24 cellular contexts compared by ENCODE assay signal in the genomic region with DNA sequence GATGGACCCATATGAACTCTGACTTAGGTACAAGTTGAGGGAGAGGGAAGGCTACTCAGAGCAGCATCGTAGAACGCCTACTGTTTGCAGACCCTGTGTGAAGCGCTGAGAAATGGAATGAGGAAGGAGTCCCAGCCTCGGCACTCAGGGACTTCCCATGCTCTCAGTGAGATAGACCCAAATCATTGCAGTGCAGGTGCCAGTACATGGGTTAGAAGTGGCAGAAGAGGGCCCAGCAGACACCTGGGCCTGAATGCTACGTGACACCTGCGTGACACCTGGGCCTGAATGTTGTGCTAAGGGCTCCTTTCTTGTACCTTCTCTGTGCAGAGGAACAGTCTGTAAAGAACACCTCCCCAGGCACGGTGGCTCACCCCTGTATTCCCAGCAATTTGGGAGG.
"Had no signal": no experiment of that assay in that cellular context is flagged by ENCODE, and none has a peak within 500 bp of the region (broad histone marks: within the 10 kb centered on the region; RNA-seq: fewer than 3 reads in every experiment).

No MANE protein-coding gene starts in this region.

- H3K27me3 ChIP-seq: ovary had no signal

- H3K9me3 Mint-ChIP-seq: activated CD8-positive, alpha-beta T cell treated with anti-CD3 and anti-CD28 coated beads for 36 hours; activated naive CD4-positive, alpha-beta T cell treated with anti-CD3 and anti-CD28 coated beads, Interleukin-2, amount 50 U/mL, for 72 hours; activated T-cell treated with anti-CD3 and anti-CD28 coated beads, Interleukin-2, amount 50 U/mL, for 4 hours; activated T-helper 17 cell treated with anti-CD3 and anti-CD28 coated beads, Interleukin-2, amount 50 U/mL, for 72 hours; mesothelial cell of epicardium had no signal

- H3K36me3 ChIP-seq: gastroesophageal sphincter, ovary, tibial nerve had no signal

- H2AFZ ChIP-seq: hepatocyte had no signal

- H3K4me3 ChIP-seq: coronary artery, dorsolateral prefrontal cortex, gastroesophageal sphincter, hepatocyte, ovary, tibial nerve had no signal

- H3K4me2 ChIP-seq: hepatocyte had no signal

- H3K36me3 Mint-ChIP-seq: activated naive CD4-positive, alpha-beta T cell treated with anti-CD3 and anti-CD28 coated beads, Interleukin-2, amount 50 U/mL, for 72 hours; mesothelial cell of epicardium had no signal

- H3K27ac Mint-ChIP-seq: activated CD8-positive, alpha-beta T cell treated with anti-CD3 and anti-CD28 coated beads for 36 hours; activated naive CD4-positive, alpha-beta T cell treated with anti-CD3 and anti-CD28 coated beads, Interleukin-2, amount 50 U/mL, for 72 hours; activated T-helper 17 cell treated with anti-CD3 and anti-CD28 coated beads, Interleukin-2, amount 50 U/mL, for 72 hours; mesothelial cell of epicardium; progenitor cell of endocrine pancreas had no signal

- H3K9me3 ChIP-seq: gastroesophageal sphincter, ovary, tibial nerve had no signal

- ATAC-seq: activated CD8-positive, alpha-beta T cell treated with anti-CD3 and anti-CD28 coated beads for 36 hours; activated naive CD4-positive, alpha-beta T cell treated with anti-CD3 and anti-CD28 coated beads, Interleukin-2, amount 50 U/mL, for 72 hours; activated T-cell treated with anti-CD3 and anti-CD28 coated beads, Interleukin-2, amount 50 U/mL, for 4 hours; activated T-helper 17 cell treated with anti-CD3 and anti-CD28 coated beads, Interleukin-2, amount 50 U/mL, for 72 hours; gastroesophageal sphincter; left ventricle myocardium superior; naive thymus-derived CD4-positive, alpha-beta T cell had no signal

- H3K4me3 Mint-ChIP-seq: activated CD8-positive, alpha-beta T cell treated with anti-CD3 and anti-CD28 coated beads for 36 hours; activated T-cell treated with anti-CD3 and anti-CD28 coated beads, Interleukin-2, amount 50 U/mL, for 4 hours; activated T-helper 17 cell treated with anti-CD3 and anti-CD28 coated beads, Interleukin-2, amount 50 U/mL, for 72 hours; mesothelial cell of epicardium had no signal

- DNase-seq: activated CD4-positive, alpha-beta T cell treated with anti-CD3 and anti-CD28 coated beads, Interleukin-2, amount 50 U/mL, for 1 hour; activated CD4-positive, CD25-positive, alpha-beta regulatory T cell treated with anti-CD3 and anti-CD28 coated beads, Interleukin-2, amount 50 U/mL, for 72 hours; activated CD8-positive, alpha-beta T cell treated with anti-CD3 and anti-CD28 coated beads for 36 hours; activated T-cell treated with anti-CD3 and anti-CD28 coated beads, Interleukin-2, amount 50 U/mL, for 4 hours; anterior cingulate cortex; dorsolateral prefrontal cortex; effector memory CD4-positive, alpha-beta T cell; islet precursor cell; left ventricle myocardium superior; naive thymus-derived CD4-positive, alpha-beta T cell; ovary; retina; stimulated activated CD4-positive, alpha-beta T cell treated with anti-CD3 and anti-CD28 coated beads, Interleukin-15, amount 100 ng/mL, for 24 hours; stimulated activated CD4-positive, alpha-beta T cell treated with anti-CD3 and anti-CD28 coated beads, Interleukin-2, amount 100 ng/mL, for 24 hours; stimulated activated naive CD4-positive, alpha-beta T cell treated with Interleukin-2 at 50 U/mL for 16 hours; T-helper 2 cell had no signal

- H3K27ac ChIP-seq: coronary artery, gastroesophageal sphincter, hepatocyte, ovary, tibial nerve had no signal
